1 cellular context compared by ENCODE assay signal in genomic region chr7:92925876-92926696, GRCh38.
TF ChIP-seq lines count a peak whose summit lies in the region.

No MANE protein-coding gene starts in this region.

TF ChIP-seq in IMR-90, 13 proteins besides CTCF, POLR2A, EP300 and RAD21:
- TF ChIP-seq RCOR1 (IDR thresholded peaks at IDR 0.05; ENCODE audit: insufficient replicate concordance, low read length) (no peak), FOS (IDR thresholded peaks at IDR 0.05; ENCODE audit: low read depth, low read length) (no peak), RFX5 (IDR thresholded peaks at IDR 0.05; ENCODE audit: low read depth, low read length) (no peak), MAZ (IDR thresholded peaks at IDR 0.05; ENCODE audit: borderline replicate concordance, low read depth, low read length) (no peak), CEBPB (IDR thresholded peaks at IDR 0.05; ENCODE audit: low read depth, low read length) (no peak), ELK1 (IDR thresholded peaks at IDR 0.05; ENCODE audit: borderline replicate concordance, low read depth, low read length) (no peak), CHD1 (IDR thresholded peaks at IDR 0.05; ENCODE audit: low read depth, low read length) (no peak), BHLHE40 (IDR thresholded peaks at IDR 0.05; ENCODE audit: low read depth, low read length) (no peak), NFE2L2 (IDR thresholded peaks at IDR 0.05; ENCODE audit: low read depth, low read length) (no peak), MXI1 (IDR thresholded peaks at IDR 0.05; ENCODE audit: borderline replicate concordance, low read depth, low read length) (no peak), USF2 (IDR thresholded peaks at IDR 0.05; ENCODE audit: low read depth, low read length) (no peak), SMC3 (IDR thresholded peaks at IDR 0.05; ENCODE audit: low read depth, low read length) (no peak)
